In genomic region chr1:1777950-1778826, GRCh38 we compare ENCODE assay signal across 8 cellular contexts. TPM values are rescaled to one million over a fixed set of nuclear protein-coding genes. Genes with fewer than 3 reads are reported as not detected.
DNase-seq lines count a peak whose midpoint lies in the region; ATAC-seq, FAIRE-seq and TF ChIP-seq lines count a peak whose summit lies in the region.

NADK (minus strand) TSS chr1:1778470; CDS start chr1:1765406, 13,064 bp downstream.

- peak within 1 kb of the TSS; percentile 95 for H3K4me2 ChIP-seq in neural progenitor cell

- TF ChIP-seq POLR2A in stomach (IDR thresholded peaks at IDR 0.05): no peak

- no peak for TF ChIP-seq EP300 in stomach (IDR thresholded peaks at IDR 0.05)

- peak within 1 kb of the TSS; percentile 88 to 98 (median 95) for H3K27ac Mint-ChIP-seq in CD4-positive, CD25-positive, alpha-beta regulatory T cell
- no peak within 1 kb of the TSS for H3K27ac Mint-ChIP-seq in neural progenitor cell

- no peak for FAIRE-seq in RCC 7860 (lab: Jason Lieb, UNC)

- H3K36me3 Mint-ChIP-seq in CD4-positive, CD25-positive, alpha-beta regulatory T cell: peaks cover 4% of the 10 kb centered on the region
- peaks cover 1% of the 10 kb centered on the region for H3K36me3 Mint-ChIP-seq in neural progenitor cell

- 0 to 1% (median 0%) methylated on average over 20 to 123 of the region's 123 CpGs for WGBS in stomach, 5 donors

- H3K9ac ChIP-seq in neural progenitor cell: peak within 1 kb of the TSS; percentile 25

- peaks cover 48% of the 10 kb centered on the region for H3K79me2 ChIP-seq in neural progenitor cell (ENCODE audit: low read depth)

- H3K4me1 Mint-ChIP-seq in CD4-positive, CD25-positive, alpha-beta regulatory T cell: peaks cover 0 to 68% (median 49%) of the 10 kb centered on the region in 4 donors
- peaks cover 39% of the 10 kb centered on the region for H3K4me1 Mint-ChIP-seq in neural progenitor cell

- peaks cover 62% of the 10 kb centered on the region for H3F3A ChIP-seq in neural progenitor cell (ENCODE audit: low read depth)

- no peaks in the 10 kb centered on the region for H3K27me3 Mint-ChIP-seq in CD4-positive, CD25-positive, alpha-beta regulatory T cell
- peaks cover 9% of the 10 kb centered on the region for H3K27me3 Mint-ChIP-seq in neural progenitor cell (ENCODE audit: insufficient read depth, low read depth)

- intact Hi-C loops in stomach (cut with DNase I; ENCODE audit: low total_unique reads): no loop called here

- ATAC-seq in CD4-positive, CD25-positive, alpha-beta regulatory T cell (ENCODE audit: low read depth in 2 of 2): peak; percentile 41 to 45
- peak; percentile 34 for ATAC-seq in HG03439 (IDR thresholded peaks at IDR 0.05; ENCODE audit: unreplicated experiment)

- peak; percentile 62 to 78 (median 76) for DNase-seq in CD4-positive, CD25-positive, alpha-beta regulatory T cell
- DNase-seq in GM19238 (ENCODE audit: insufficient read length, low spot score) (peak; percentile 84), RCC 7860 (ENCODE audit: low spot score) (peak; percentile 34), fibroblast of villous mesenchyme (ENCODE audit: low read depth) (peak; percentile 44), neural progenitor cell (ENCODE audit: low spot score) (peak; percentile 88), stomach (peak; percentile 74)
- DNase-seq in activated effector memory CD4-positive, alpha-beta T cell treated with Interleukin-2 at 50 U/mL for 16 hours: peak; percentile 71

- peak within 1 kb of the TSS; percentile 75 for H3K4me3 ChIP-seq in CD4-positive, CD25-positive, alpha-beta regulatory T cell (ENCODE audit: low read depth, low read length)
- H3K4me3 ChIP-seq in fibroblast of villous mesenchyme (ENCODE audit: low read depth, low read length) (peak within 1 kb of the TSS; percentile 80), neural progenitor cell (peak within 1 kb of the TSS; percentile 61), stomach (peak within 1 kb of the TSS; percentile 88 to 97 (median 92))

- H2AFZ ChIP-seq in neural progenitor cell (replicated peaks): peak within 1 kb of the TSS; percentile 87

- peaks cover 72% of the 10 kb centered on the region for H3K4me1 ChIP-seq in CD4-positive, CD25-positive, alpha-beta regulatory T cell (ENCODE audit: control insufficient read depth, insufficient read depth, low read length, poor library complexity, severe bottlenecking)
- H3K4me1 ChIP-seq in neural progenitor cell (peaks cover 37% of the 10 kb centered on the region), stomach (peaks cover 72 to 86% (median 84%) of the 10 kb centered on the region in 4 donors)

- peaks cover 53% of the 10 kb centered on the region for H4K20me1 ChIP-seq in neural progenitor cell (ENCODE audit: low read depth)

- H3K27me3 ChIP-seq in CD4-positive, CD25-positive, alpha-beta regulatory T cell (ENCODE audit: control insufficient read depth, insufficient read depth, low read length): no peaks in the 10 kb centered on the region
- H3K27me3 ChIP-seq in neural progenitor cell (peaks cover 18% of the 10 kb centered on the region), stomach (no peaks in the 10 kb centered on the region)

- peak within 1 kb of the TSS; percentile 91 to 95 (median 93) for H3K4me3 Mint-ChIP-seq in CD4-positive, CD25-positive, alpha-beta regulatory T cell
- H3K4me3 Mint-ChIP-seq in neural progenitor cell: peak within 1 kb of the TSS; percentile 88

- no peaks in the 10 kb centered on the region for H3K9me3 Mint-ChIP-seq in CD4-positive, CD25-positive, alpha-beta regulatory T cell
- H3K9me3 Mint-ChIP-seq in neural progenitor cell: no peaks in the 10 kb centered on the region

- no peaks in the 10 kb centered on the region for H3K36me3 ChIP-seq in CD4-positive, CD25-positive, alpha-beta regulatory T cell (ENCODE audit: control insufficient read depth, insufficient read depth, low read length)
- H3K36me3 ChIP-seq in neural progenitor cell (no peaks in the 10 kb centered on the region), stomach (peaks cover 0 to 14% (median 0%) of the 10 kb centered on the region in 4 donors)

- H3K9me3 ChIP-seq in CD4-positive, CD25-positive, alpha-beta regulatory T cell (ENCODE audit: control insufficient read depth in 2 of 2, low read length in 2 of 2): no peaks in the 10 kb centered on the region
- H3K9me3 ChIP-seq in neural progenitor cell (ENCODE audit: low read depth): no peaks in the 10 kb centered on the region
- H3K9me3 ChIP-seq in stomach: no peaks in the 10 kb centered on the region

- TF ChIP-seq CTCF in fibroblast of villous mesenchyme (IDR thresholded peaks at IDR 0.05; ENCODE audit: insufficient read depth, low read depth, low read length) (no peak), neural progenitor cell (IDR thresholded peaks at IDR 0.05) (peak; percentile 6), stomach (IDR thresholded peaks at IDR 0.05) (no peak)

- H3K27ac ChIP-seq in CD4-positive, CD25-positive, alpha-beta regulatory T cell (ENCODE audit: insufficient read depth, low read length, poor library complexity, severe bottlenecking): peak within 1 kb of the TSS; percentile 89
- H3K27ac ChIP-seq in neural progenitor cell (no peak within 1 kb of the TSS), stomach (peak within 1 kb of the TSS; percentile 91 to 97 (median 96))

RNA-seq across cellular contexts. Expression of gene NADK, which starts in this region (rescaled TPM):
- 52.6 TPM for total RNA-seq in CD4-positive, CD25-positive, alpha-beta regulatory T cell
- polyA plus RNA-seq in CD4-positive, CD25-positive, alpha-beta regulatory T cell: 10 to 100 TPM; 18.7 to 27.1 (median 21.2) TPM
- total RNA-seq in fibroblast of villous mesenchyme (44.0 and 48.6 TPM in 2 replicates), neural progenitor cell (ENCODE audit: low replicate concordance) (37.8 and 56.9 TPM in 2 replicates), stomach (100 to 1,000 TPM in 3 of 5 donors, 10 to 100 TPM in 2; 69.9 to 202 (median 102) TPM)
- polyA plus RNA-seq in stomach: 10 to 100 TPM; 38.6 to 63.2 (median 45.9) TPM

Comparison
In these comparisons a context has a peak if more than half of its experiments do, and no peak if none do; other contexts are left out.
1. DNase-seq: peak in every context shown above with its lines; median percentile 88 in neural progenitor cell; 84 in GM19238; 76 in CD4-positive, CD25-positive, alpha-beta regulatory T cell; 74 in stomach; 71 in activated effector memory CD4-positive, alpha-beta T cell treated with Interleukin-2 at 50 U/mL for 16 hours; 44 in fibroblast of villous mesenchyme; 34 in RCC 7860.